ENCODE assay signal across 1 cellular context in genomic region chr19:5967994-5968430, GRCh38.
A peak's percentile ranks its signal among the peaks of the same experiment; 100 is the strongest.
TF ChIP-seq lines count a peak whose summit lies in the region.

No MANE protein-coding gene starts in this region.

TF ChIP-seq in HepG2, 621 proteins besides CTCF, POLR2A, EP300 and RAD21 (continued from another document and continues in another):
- no peak for TF ChIP-seq AKNA (CRISPR knock-in tag; IDR thresholded peaks at IDR 0.05; ENCODE audit: borderline replicate concordance)
- no peak for TF ChIP-seq RCOR2 (CRISPR knock-in tag; IDR thresholded peaks at IDR 0.05)
- TF ChIP-seq JUN (CRISPR knock-in tag; IDR thresholded peaks at IDR 0.05), result no peak
- no peak for TF ChIP-seq ESRRA (CRISPR knock-in tag; IDR thresholded peaks at IDR 0.05; ENCODE audit: low read depth)
- no peak for TF ChIP-seq ZNF496 (CRISPR knock-in tag; IDR thresholded peaks at IDR 0.05; ENCODE audit: insufficient replicate concordance)
- TF ChIP-seq KMT2A (CRISPR knock-in tag; IDR thresholded peaks at IDR 0.05), result no peak
- no peak for TF ChIP-seq MIXL1 (CRISPR knock-in tag; IDR thresholded peaks at IDR 0.05)
- no peak for TF ChIP-seq ZNF326 (CRISPR knock-in tag; IDR thresholded peaks at IDR 0.05; ENCODE audit: borderline replicate concordance)
- no peak for TF ChIP-seq YEATS4 (CRISPR knock-in tag; IDR thresholded peaks at IDR 0.05; ENCODE audit: borderline replicate concordance)
- no peak for TF ChIP-seq ZEB1 (IDR thresholded peaks at IDR 0.05; ENCODE audit: insufficient replicate concordance, low read depth)
- no peak for TF ChIP-seq ZNF207 (IDR thresholded peaks at IDR 0.05; ENCODE audit: borderline replicate concordance)
- no peak for TF ChIP-seq FOXP1 (IDR thresholded peaks at IDR 0.05)
- TF ChIP-seq FOXP1 (CRISPR knock-in tag; IDR thresholded peaks at IDR 0.05), result no peak
- TF ChIP-seq IRX3 (CRISPR knock-in tag; IDR thresholded peaks at IDR 0.05; ENCODE audit: borderline replicate concordance, low read depth), result no peak
- TF ChIP-seq PCBP1 (IDR thresholded peaks at IDR 0.05; ENCODE audit: borderline replicate concordance, low read depth, low read length), result no peak
- TF ChIP-seq ATF6 (CRISPR knock-in tag; conservative IDR thresholded peaks at IDR 0.05), result no peak
- no peak for TF ChIP-seq ZBTB33 (CRISPR knock-in tag; IDR thresholded peaks at IDR 0.05)
- TF ChIP-seq ZNF891 (CRISPR knock-in tag; IDR thresholded peaks at IDR 0.05), result no peak
- no peak for TF ChIP-seq ZNF513 (CRISPR knock-in tag; conservative IDR thresholded peaks at IDR 0.05)
- TF ChIP-seq ZNF777 (CRISPR knock-in tag; IDR thresholded peaks at IDR 0.05), result no peak
- no peak for TF ChIP-seq ZSCAN25 (CRISPR knock-in tag; IDR thresholded peaks at IDR 0.05)
- TF ChIP-seq TEF (CRISPR knock-in tag; IDR thresholded peaks at IDR 0.05), result no peak
- 0 out of 2 replicates have a peak, but pooled peaks have one; percentile 16 for TF ChIP-seq THRA (CRISPR knock-in tag; IDR thresholded peaks at IDR 0.05; ENCODE audit: borderline replicate concordance)
- TF ChIP-seq NFKB2 (CRISPR knock-in tag; IDR thresholded peaks at IDR 0.05; ENCODE audit: borderline replicate concordance), result no peak
- TF ChIP-seq CAMTA2 (CRISPR knock-in tag; IDR thresholded peaks at IDR 0.05; ENCODE audit: borderline replicate concordance), result no peak
- peak; percentile 52 for TF ChIP-seq U2AF1 (optimal IDR thresholded peaks at IDR 0.05; ENCODE audit: low read depth, low read length)
- no peak for TF ChIP-seq THAP8 (CRISPR knock-in tag; IDR thresholded peaks at IDR 0.05; ENCODE audit: borderline replicate concordance)
- TF ChIP-seq ZBTB1 (CRISPR knock-in tag; IDR thresholded peaks at IDR 0.05; ENCODE audit: borderline replicate concordance), result no peak
- TF ChIP-seq NFAT5 (CRISPR knock-in tag; IDR thresholded peaks at IDR 0.05), result no peak
- no peak; the same call in 2 of the 3 replicates for TF ChIP-seq MXI1 (IDR thresholded peaks at IDR 0.05; ENCODE audit: borderline replicate concordance, low read depth, low read length)
- TF ChIP-seq KAT7 (CRISPR knock-in tag; IDR thresholded peaks at IDR 0.05; ENCODE audit: borderline replicate concordance), result no peak
- no peak for TF ChIP-seq ZBTB39 (CRISPR knock-in tag; IDR thresholded peaks at IDR 0.05)
- TF ChIP-seq SETDB1 (CRISPR knock-in tag; IDR thresholded peaks at IDR 0.05; ENCODE audit: borderline replicate concordance), result no peak
- peak; percentile 66 for TF ChIP-seq GATAD2A (CRISPR knock-in tag; IDR thresholded peaks at IDR 0.05)
- TF ChIP-seq JUND (CRISPR knock-in tag; IDR thresholded peaks at IDR 0.05), result no peak
- no peak for TF ChIP-seq NR3C1 (CRISPR knock-in tag; IDR thresholded peaks at IDR 0.05)
- TF ChIP-seq FOXA3 (CRISPR knock-in tag; IDR thresholded peaks at IDR 0.05), result peak; percentile 34
- no peak for TF ChIP-seq NR2F6 (IDR thresholded peaks at IDR 0.05)
- TF ChIP-seq NR2F6 (CRISPR knock-in tag; IDR thresholded peaks at IDR 0.05), result 0 out of 2 replicates have a peak, but pooled peaks have one; percentile 11
- no peak for TF ChIP-seq ZNF143 (CRISPR knock-in tag; IDR thresholded peaks at IDR 0.05)
